1 cellular context compared by ENCODE assay signal in genomic region chr9:129666575-129666974, GRCh38.
TF ChIP-seq lines count a peak whose summit lies in the region.

No MANE protein-coding gene starts in this region.

TF ChIP-seq in H1, 55 proteins besides CTCF, POLR2A, EP300 and RAD21:
- TF ChIP-seq NANOG (IDR thresholded peaks at IDR 0.05; ENCODE audit: insufficient read depth, low read depth, low read length, poor library complexity, severe bottlenecking) (no peak), SRF (IDR thresholded peaks at IDR 0.05; ENCODE audit: low read depth, low read length) (no peak), CEBPB (IDR thresholded peaks at IDR 0.05; ENCODE audit: low read depth, low read length) (no peak), EGR1 (IDR thresholded peaks at IDR 0.05; ENCODE audit: borderline replicate concordance, low read depth, low read length) (no peak), RNF2 (IDR thresholded peaks at IDR 0.05; ENCODE audit: borderline replicate concordance, low read depth, low read length, missing control alignments, poor library complexity, severe bottlenecking) (no peak), FOSL1 (IDR thresholded peaks at IDR 0.05; ENCODE audit: insufficient read depth, low read depth, low read length) (no peak), GABPA (IDR thresholded peaks at IDR 0.05; ENCODE audit: borderline replicate concordance, insufficient read depth, low read length) (no peak), BACH1 (IDR thresholded peaks at IDR 0.05; ENCODE audit: low read length) (no peak), ASH2L (IDR thresholded peaks at IDR 0.05; ENCODE audit: low read length) (no peak), CHD1 (IDR thresholded peaks at IDR 0.05; ENCODE audit: low read depth, low read length) (no peak), RFX5 (IDR thresholded peaks at IDR 0.05; ENCODE audit: borderline replicate concordance, low read depth, low read length) (no peak), HDAC2 (IDR thresholded peaks at IDR 0.05; ENCODE audit: borderline replicate concordance in 1 of 2, low read depth in 2 of 2, low read length in 2 of 2) (no peak)
- TF ChIP-seq, protein P1, sequence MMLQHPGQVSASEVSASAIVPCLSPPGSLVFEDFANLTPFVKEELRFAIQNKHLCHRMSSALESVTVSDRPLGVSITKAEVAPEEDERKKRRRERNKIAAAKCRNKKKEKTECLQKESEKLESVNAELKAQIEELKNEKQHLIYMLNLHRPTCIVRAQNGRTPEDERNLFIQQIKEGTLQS (IDR thresholded peaks at IDR 0.05; ENCODE audit: insufficient read depth, low read depth, low read length), result no peak
- TF ChIP-seq, protein P2, sequence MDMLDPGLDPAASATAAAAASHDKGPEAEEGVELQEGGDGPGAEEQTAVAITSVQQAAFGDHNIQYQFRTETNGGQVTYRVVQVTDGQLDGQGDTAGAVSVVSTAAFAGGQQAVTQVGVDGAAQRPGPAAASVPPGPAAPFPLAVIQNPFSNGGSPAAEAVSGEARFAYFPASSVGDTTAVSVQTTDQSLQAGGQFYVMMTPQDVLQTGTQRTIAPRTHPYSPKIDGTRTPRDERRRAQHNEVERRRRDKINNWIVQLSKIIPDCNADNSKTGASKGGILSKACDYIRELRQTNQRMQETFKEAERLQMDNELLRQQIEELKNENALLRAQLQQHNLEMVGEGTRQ (IDR thresholded peaks at IDR 0.05; ENCODE audit: low read length), result no peak
